25 cellular contexts compared by ENCODE assay signal in genomic region chr11:64621283-64622019, GRCh38. TPM values are rescaled to one million over a fixed set of nuclear protein-coding genes. Genes with fewer than 3 reads are reported as not detected.
DNase-seq lines count a peak whose midpoint lies in the region; TF ChIP-seq lines count a peak whose summit lies in the region.
"Had no signal": no experiment of that assay in that cellular context is flagged by ENCODE, and none has a peak within 500 bp of the region (broad histone marks: within the 10 kb centered on the region; RNA-seq: fewer than 3 reads in every experiment).

No MANE protein-coding gene starts in this region.

- H3K27ac Mint-ChIP-seq in neural progenitor cell: peak overlapping the region; percentile 95
- H3K27ac Mint-ChIP-seq: activated CD4-positive, alpha-beta T cell treated with anti-CD3 and anti-CD28 coated beads, Interleukin-2, amount 10 ng/mL, durations not matched to agents 24 days and 14 days; activated naive CD4-positive, alpha-beta T cell treated with anti-CD3 and anti-CD28 coated beads, Interleukin-2, amount 50 U/mL, for 24 hours; stimulated activated memory B cell treated with anti-CD40 and anti-IgM and Interleukin-4, amounts not matched to agents 10 μg/mL and 1 μg/mL and 100 μg/mL, for 72 hours had no signal

- peaks cover 23% of the 10 kb centered on the region for H3K36me3 Mint-ChIP-seq in neural progenitor cell
- H3K36me3 Mint-ChIP-seq: activated naive CD4-positive, alpha-beta T cell treated with anti-CD3 and anti-CD28 coated beads, Interleukin-2, amount 50 U/mL, for 24 hours; stimulated activated memory B cell treated with anti-CD40 and anti-IgM and Interleukin-4, amounts not matched to agents 10 μg/mL and 1 μg/mL and 100 μg/mL, for 72 hours had no signal

- no peak overlapping the region for H3K9ac ChIP-seq in neural progenitor cell

- peaks cover 24% of the 10 kb centered on the region for H3K4me1 ChIP-seq in neural progenitor cell
- H3K4me1 ChIP-seq: ascending aorta, SJCRH30 had no signal

- TF ChIP-seq CTCF in neural progenitor cell (IDR thresholded peaks at IDR 0.05) (no peak), GM10266 (IDR thresholded peaks at IDR 0.05; ENCODE audit: control insufficient read depth, insufficient read depth, low read depth, missing control alignments) (no peak)

- H4K20me1 ChIP-seq in neural progenitor cell (ENCODE audit: low read depth): no peaks in the 10 kb centered on the region

- H3K9me3 ChIP-seq in neural progenitor cell (ENCODE audit: low read depth): no peaks in the 10 kb centered on the region
- H3K9me3 ChIP-seq: ascending aorta, SJCRH30, suprapubic skin had no signal

- H3K4me2 ChIP-seq in neural progenitor cell: no peak overlapping the region

- no peaks in the 10 kb centered on the region for H3K27me3 ChIP-seq in neural progenitor cell
- H3K27me3 ChIP-seq: ascending aorta, SJCRH30, suprapubic skin had no signal

- H3K4me3 ChIP-seq in neural progenitor cell: no peak overlapping the region
- H3K4me3 ChIP-seq: ascending aorta, SJCRH30, suprapubic skin had no signal

- H2AFZ ChIP-seq in neural progenitor cell (replicated peaks): no peak overlapping the region

- H3K36me3 ChIP-seq in neural progenitor cell: no peaks in the 10 kb centered on the region
- H3K36me3 ChIP-seq: SJCRH30, suprapubic skin had no signal

- H3K9me3 Mint-ChIP-seq in neural progenitor cell: no peaks in the 10 kb centered on the region
- H3K9me3 Mint-ChIP-seq: activated CD4-positive, alpha-beta T cell treated with anti-CD3 and anti-CD28 coated beads, Interleukin-2, amount 10 ng/mL, durations not matched to agents 24 days and 14 days; activated naive CD4-positive, alpha-beta T cell treated with anti-CD3 and anti-CD28 coated beads, Interleukin-2, amount 50 U/mL, for 24 hours; stimulated activated memory B cell treated with anti-CD40 and anti-IgM and Interleukin-4, amounts not matched to agents 10 μg/mL and 1 μg/mL and 100 μg/mL, for 72 hours had no signal

- H3K27me3 Mint-ChIP-seq in neural progenitor cell (ENCODE audit: insufficient read depth, low read depth): peaks cover 11% of the 10 kb centered on the region
- H3K27me3 Mint-ChIP-seq: activated CD4-positive, alpha-beta T cell treated with anti-CD3 and anti-CD28 coated beads, Interleukin-2, amount 10 ng/mL, durations not matched to agents 24 days and 14 days; activated naive CD4-positive, alpha-beta T cell treated with anti-CD3 and anti-CD28 coated beads, Interleukin-2, amount 50 U/mL, for 24 hours; stimulated activated memory B cell treated with anti-CD40 and anti-IgM and Interleukin-4, amounts not matched to agents 10 μg/mL and 1 μg/mL and 100 μg/mL, for 72 hours had no signal

- DNase-seq in CMK (ENCODE audit: low read depth): peak; percentile 70
- DNase-seq in NAMALWA (ENCODE audit: low spot score): peak; percentile 31
- no peak for DNase-seq in neural progenitor cell (ENCODE audit: low spot score)
- DNase-seq in GM19238 (ENCODE audit: insufficient read length, low spot score): no peak
- DNase-seq in AML-193 (lab: John Stamatoyannopoulos, UW): no peak
- DNase-seq in GM10266 (ENCODE audit: extremely low spot score): no peak
- DNase-seq in NCI-H1930 (lab: John Stamatoyannopoulos, UW): no peak
- DNase-seq: activated CD4-positive, alpha-beta T cell treated with anti-CD3 and anti-CD28 coated beads, Interleukin-2, amount 10 ng/mL, durations not matched to agents 24 days and 14 days; central memory CD4-positive, alpha-beta T cell; EL; kidney glomerular epithelial cell; NCI-H2171; NCI-H524 treated with DMSO at 0.1 percent for 48 hours; SJCRH30; stimulated activated CD4-positive, alpha-beta T cell treated with anti-CD3 and anti-CD28 coated beads, Interleukin-4, amount 100 ng/mL, for 1 hour had no signal

- H3K4me3 Mint-ChIP-seq in neural progenitor cell: peak overlapping the region; percentile 56
- H3K4me3 Mint-ChIP-seq: activated CD4-positive, alpha-beta T cell treated with anti-CD3 and anti-CD28 coated beads, Interleukin-2, amount 10 ng/mL, durations not matched to agents 24 days and 14 days; activated naive CD4-positive, alpha-beta T cell treated with anti-CD3 and anti-CD28 coated beads, Interleukin-2, amount 50 U/mL, for 24 hours; stimulated activated memory B cell treated with anti-CD40 and anti-IgM and Interleukin-4, amounts not matched to agents 10 μg/mL and 1 μg/mL and 100 μg/mL, for 72 hours had no signal

- H3K4me1 Mint-ChIP-seq in neural progenitor cell: peaks cover 36% of the 10 kb centered on the region
- H3K4me1 Mint-ChIP-seq: activated CD4-positive, alpha-beta T cell treated with anti-CD3 and anti-CD28 coated beads, Interleukin-2, amount 10 ng/mL, durations not matched to agents 24 days and 14 days had no signal

- H3K27ac ChIP-seq in cingulate gyrus (ENCODE audit: low read depth, low read length) (peak overlapping the region; percentile 69), neural progenitor cell (no peak overlapping the region)
- H3K27ac ChIP-seq: ascending aorta, SJCRH30, suprapubic skin, VCaP had no signal

- H3K79me2 ChIP-seq in neural progenitor cell (ENCODE audit: low read depth): no peaks in the 10 kb centered on the region

- peaks cover 13% of the 10 kb centered on the region for H3F3A ChIP-seq in neural progenitor cell (ENCODE audit: low read depth)

RNA-seq across cellular contexts. Expression of gene SLC22A12, which starts 30.4 kb away (rescaled TPM):
- total RNA-seq in neural progenitor cell (ENCODE audit: low replicate concordance): not detected in 2 replicates
- total RNA-seq: activated CD4-positive, alpha-beta T cell treated with anti-CD3 and anti-CD28 coated beads, Interleukin-2, amount 10 ng/mL, durations not matched to agents 24 days and 14 days; ascending aorta; dermis microvascular lymphatic vessel endothelial cell; myocyte; osteocyte; SJCRH30; suprapubic skin; T-helper 2 cell treated with Interferon-gamma antibody and Interleukin-4, amounts not matched to agents 100 ng/mL and 5 ng/mL, for 36 hours had no signal

Comparison
In these comparisons a context has a peak if more than half of its experiments do, and no peak if none do; other contexts are left out.
1. DNase-seq: peak in CMK (single experiment) and NAMALWA (single experiment); none in neural progenitor cell (single experiment), GM19238 (single experiment), AML-193 (0 of 2), GM10266 (single experiment) and NCI-H1930 (0 of 2).